Comparison of ENCODE assay signal across 1 cellular context in the genomic region with DNA sequence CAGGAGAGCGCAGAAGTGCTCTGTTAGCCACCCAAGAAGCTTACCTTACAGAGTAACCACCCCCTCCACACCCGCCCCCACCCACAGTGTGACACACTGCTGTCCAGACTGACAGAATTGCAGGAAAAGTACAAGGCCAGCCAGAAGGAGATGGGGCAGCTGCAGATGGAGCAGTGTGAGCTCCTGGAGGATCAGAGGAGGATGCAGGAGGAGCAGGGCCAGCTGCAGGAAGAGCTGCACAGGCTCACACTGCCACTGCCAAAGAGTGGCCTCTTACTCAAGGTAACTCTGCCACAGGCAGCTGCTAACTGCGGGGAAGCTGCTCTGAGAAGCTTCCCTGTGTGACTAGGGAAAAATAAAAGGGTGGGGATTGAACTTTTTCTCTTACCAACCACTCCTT.
TF ChIP-seq lines count a peak whose summit lies in the region.

No MANE protein-coding gene starts in this region.

TF ChIP-seq in HepG2, 621 proteins besides CTCF, POLR2A, EP300 and RAD21:
- TF ChIP-seq GATAD2A (CRISPR knock-in tag; IDR thresholded peaks at IDR 0.05) (no peak), SCMH1 (CRISPR knock-in tag; IDR thresholded peaks at IDR 0.05; ENCODE audit: borderline replicate concordance) (no peak), ZNF780A (CRISPR knock-in tag; IDR thresholded peaks at IDR 0.05) (no peak), ZNF710 (CRISPR knock-in tag; IDR thresholded peaks at IDR 0.05; ENCODE audit: borderline replicate concordance) (no peak), AGO2 (optimal IDR thresholded peaks at IDR 0.05; ENCODE audit: low read depth, low read length) (no peak), ZNF83 (CRISPR knock-in tag; IDR thresholded peaks at IDR 0.05; ENCODE audit: borderline replicate concordance) (no peak), ZNF207 (IDR thresholded peaks at IDR 0.05; ENCODE audit: borderline replicate concordance) (no peak), MAFG (CRISPR knock-in tag; IDR thresholded peaks at IDR 0.05) (no peak), SRSF9 (IDR thresholded peaks at IDR 0.05; ENCODE audit: borderline replicate concordance, insufficient read depth, low read depth, low read length, poor library complexity, severe bottlenecking) (no peak), ZNF343 (CRISPR knock-in tag; IDR thresholded peaks at IDR 0.05) (no peak), PHF21A (CRISPR knock-in tag; IDR thresholded peaks at IDR 0.05) (no peak), ZNF691 (CRISPR knock-in tag; IDR thresholded peaks at IDR 0.05; ENCODE audit: borderline replicate concordance, low read depth) (no peak), PHB2 (IDR thresholded peaks at IDR 0.05; ENCODE audit: partially characterized antibody) (no peak)
- TF ChIP-seq, protein P1, sequence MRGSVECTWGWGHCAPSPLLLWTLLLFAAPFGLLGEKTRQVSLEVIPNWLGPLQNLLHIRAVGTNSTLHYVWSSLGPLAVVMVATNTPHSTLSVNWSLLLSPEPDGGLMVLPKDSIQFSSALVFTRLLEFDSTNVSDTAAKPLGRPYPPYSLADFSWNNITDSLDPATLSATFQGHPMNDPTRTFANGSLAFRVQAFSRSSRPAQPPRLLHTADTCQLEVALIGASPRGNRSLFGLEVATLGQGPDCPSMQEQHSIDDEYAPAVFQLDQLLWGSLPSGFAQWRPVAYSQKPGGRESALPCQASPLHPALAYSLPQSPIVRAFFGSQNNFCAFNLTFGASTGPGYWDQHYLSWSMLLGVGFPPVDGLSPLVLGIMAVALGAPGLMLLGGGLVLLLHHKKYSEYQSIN (CRISPR knock-in tag; IDR thresholded peaks at IDR 0.05; ENCODE audit: borderline replicate concordance), result no peak
